Comparison of ENCODE assay signal across 16 cellular contexts in the genomic region with DNA sequence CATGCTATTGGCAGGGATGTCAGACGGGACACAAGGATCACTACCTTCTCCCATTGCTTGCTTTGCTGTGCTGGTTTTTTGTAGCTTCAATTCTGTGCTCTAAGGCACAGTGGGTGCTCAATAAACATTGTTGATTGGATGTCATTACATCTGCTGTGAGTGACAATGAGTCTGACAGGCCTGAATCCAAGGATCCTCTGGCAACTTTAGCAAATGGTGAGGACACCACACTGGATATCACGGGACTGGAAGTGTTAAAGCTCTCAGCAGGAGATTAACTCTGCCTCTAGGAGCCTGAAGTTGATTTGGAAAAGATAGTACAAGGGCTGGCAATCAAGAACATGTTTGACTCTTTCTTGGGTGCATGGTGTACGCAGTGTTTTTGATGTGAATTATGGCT.
DNase-seq lines count a peak whose midpoint lies in the region; TF ChIP-seq lines count a peak whose summit lies in the region.
"Had no signal": no experiment of that assay in that cellular context is flagged by ENCODE, and none has a peak within 500 bp of the region (broad histone marks: within the 10 kb centered on the region; RNA-seq: fewer than 3 reads in every experiment).

No MANE protein-coding gene starts in this region.

- no peak overlapping the region for H3K4me3 Mint-ChIP-seq in mesothelial cell of epicardium

- H3K23ac ChIP-seq in neuronal stem cell (ENCODE audit: low read depth, low read length, poor library complexity): no peak overlapping the region

- DNase-seq in NOMO-1 treated with DMSO at 0.1 percent for 48 hours (lab: John Stamatoyannopoulos, UW; ENCODE audit: unreplicated experiment): peak; percentile 22
- no peak for DNase-seq in NOMO-1 treated with dmso at 0.1 percent for 144 hours (lab: John Stamatoyannopoulos, UW; ENCODE audit: unreplicated experiment)
- peak; percentile 68 for DNase-seq in NCI-H1694 treated with DMSO at 0.1 percent for 48 hours (lab: John Stamatoyannopoulos, UW)
- no peak for DNase-seq in epithelial cell of prostate (ENCODE audit: low read depth, low spot score)
- DNase-seq in neuronal stem cell (ENCODE audit: low spot score): no peak
- DNase-seq in mesothelial cell of epicardium (ENCODE audit: low spot score in 2 of 2, unreplicated experiment in 2 of 2): no peak
- no peak for DNase-seq in activated CD8-positive, alpha-beta memory T cell treated with anti-CD3 and anti-CD28 coated beads for 24 hours
- DNase-seq in medulla oblongata (ENCODE audit: extremely low spot score): no peak
- DNase-seq: C1 segment of cervical spinal cord, DMS53, GOT3, NCI-H187 treated with DMSO at 0.1 percent for 48 hours, NCI-H82, Right ventricle myocardium superior, T-helper 1 cell had no signal

- no peak overlapping the region for H2AK5ac ChIP-seq in neuronal stem cell (ENCODE audit: low read depth, low read length)

- H2BK5ac ChIP-seq in neuronal stem cell (ENCODE audit: low read length): no peak overlapping the region

- no peak overlapping the region for H4K91ac ChIP-seq in neuronal stem cell (ENCODE audit: low read depth, low read length, poor library complexity)

- H3K14ac ChIP-seq in neuronal stem cell (ENCODE audit: low read length): no peak overlapping the region

- H2BK120ac ChIP-seq in neuronal stem cell (ENCODE audit: low read depth, low read length): no peak overlapping the region

- no peaks in the 10 kb centered on the region for H3K9me3 Mint-ChIP-seq in mesothelial cell of epicardium

- no peak overlapping the region for H2BK12ac ChIP-seq in neuronal stem cell (ENCODE audit: low read length)

- no peak for TF ChIP-seq CTCF in mesothelial cell of epicardium (IDR thresholded peaks at IDR 0.05; ENCODE audit: unreplicated experiment)

- H3K4ac ChIP-seq in neuronal stem cell (ENCODE audit: low read length): no peak overlapping the region

- no peak overlapping the region for H3K4me2 ChIP-seq in neuronal stem cell (ENCODE audit: insufficient read depth, low read length, poor library complexity, severe bottlenecking)

- WGBS in neuronal stem cell (ENCODE audit: extremely low coverage in 2 of 2, insufficient read length in 2 of 2, insufficient replicate concordance in 1 of 2), 2 donors: no CpG with 5 or more reads among the region's 3 CpGs

- H3K27ac Mint-ChIP-seq in mesothelial cell of epicardium: no peak overlapping the region

- no peaks in the 10 kb centered on the region for H3K36me3 ChIP-seq in neuronal stem cell (replicated peaks in 1 of 2; ENCODE audit: control insufficient read depth in 2 of 2, insufficient read depth in 2 of 2, low read length in 2 of 2)

- peaks cover 10 to 17% of the 10 kb centered on the region in 2 donors for H3K4me1 ChIP-seq in neuronal stem cell (ENCODE audit: control insufficient read depth in 2 of 2, insufficient read depth in 1 of 2, low read depth in 1 of 2, low read length in 2 of 2)

- H3K27me3 ChIP-seq in neuronal stem cell (ENCODE audit: control insufficient read depth in 3 of 3, insufficient read depth in 3 of 3, low read depth in 1 of 3, low read length in 3 of 3): no peaks in the 10 kb centered on the region

- H4K8ac ChIP-seq in neuronal stem cell (ENCODE audit: low read depth, low read length): no peak overlapping the region

- H3K79me1 ChIP-seq in neuronal stem cell (ENCODE audit: low read depth, low read length): no peaks in the 10 kb centered on the region

- H3K27ac ChIP-seq in epithelial cell of prostate (peak overlapping the region; percentile 60), neuronal stem cell (replicated peaks; ENCODE audit: low read length) (no peak overlapping the region)
- H3K27ac ChIP-seq: SK-N-MC had no signal

- no peak overlapping the region for H3K4me3 ChIP-seq in neuronal stem cell (ENCODE audit: low read length in 2 of 2)
- H3K4me3 ChIP-seq: SK-N-MC had no signal

- peak overlapping the region; percentile 64 for H2AFZ ChIP-seq in neuronal stem cell (ENCODE audit: low read length)

- no peaks in the 10 kb centered on the region for H3K27me3 Mint-ChIP-seq in mesothelial cell of epicardium (ENCODE audit: low read depth)

- no peaks in the 10 kb centered on the region for H3K9me3 ChIP-seq in neuronal stem cell (replicated peaks in 1 of 2; ENCODE audit: control insufficient read depth in 2 of 2, insufficient read depth in 1 of 2, low read depth in 1 of 2, low read length in 2 of 2)

- no peak overlapping the region for H3K9ac ChIP-seq in neuronal stem cell (ENCODE audit: low read depth, low read length, poor library complexity)

- no peak overlapping the region for H2BK15ac ChIP-seq in neuronal stem cell (ENCODE audit: low read length)

- H3K4me1 Mint-ChIP-seq in mesothelial cell of epicardium: peaks cover 9% of the 10 kb centered on the region

- no peak overlapping the region for H3K18ac ChIP-seq in neuronal stem cell (ENCODE audit: low read length)

- no peaks in the 10 kb centered on the region for H3K36me3 Mint-ChIP-seq in mesothelial cell of epicardium

Comparison
In these comparisons a context has a peak if more than half of its experiments do, and no peak if none do; other contexts are left out.
1. DNase-seq: peak in NOMO-1 treated with DMSO at 0.1 percent for 48 hours (single experiment) and NCI-H1694 treated with DMSO at 0.1 percent for 48 hours (single experiment); none in NOMO-1 treated with dmso at 0.1 percent for 144 hours (single experiment), epithelial cell of prostate (single experiment), neuronal stem cell (single experiment), mesothelial cell of epicardium (0 of 2), activated CD8-positive, alpha-beta memory T cell treated with anti-CD3 and anti-CD28 coated beads for 24 hours (single experiment) and medulla oblongata (single experiment).